8 cellular contexts compared by ENCODE assay signal in genomic region chr6:31702819-31703716, GRCh38. TPM values are rescaled to one million over a fixed set of nuclear protein-coding genes. Genes with fewer than 3 reads are reported as not detected.
A peak's percentile ranks its signal among the peaks of the same experiment; 100 is the strongest.
DNase-seq lines count a peak whose midpoint lies in the region; ATAC-seq and TF ChIP-seq lines count a peak whose summit lies in the region.

Gene ABHD16A, minus strand, starts transcription at chr6:31703324. Its CDS starts 43 bp downstream, at chr6:31703281.

- H3K4me1 Mint-ChIP-seq in type B pancreatic cell (ENCODE audit: unreplicated experiment): peaks cover 14% of the 10 kb centered on the region

- peak within 1 kb of the TSS; percentile 91 for H3K4me3 Mint-ChIP-seq in type B pancreatic cell

- H3K27me3 ChIP-seq in adrenal gland: no peaks in the 10 kb centered on the region
- H3K27me3 ChIP-seq in heart left ventricle: no peaks in the 10 kb centered on the region

- H3K27ac ChIP-seq in adrenal gland (peak within 1 kb of the TSS; percentile 90 to 99 (median 96)), heart left ventricle (peak within 1 kb of the TSS; percentile 90 to 100 (median 98))

- H3K4me3 ChIP-seq in adrenal gland: peak within 1 kb of the TSS; percentile 58 to 84 (median 80)
- peak within 1 kb of the TSS; percentile 58 to 99 (median 78) for H3K4me3 ChIP-seq in heart left ventricle

- peaks cover 4% of the 10 kb centered on the region for H3K36me3 Mint-ChIP-seq in type B pancreatic cell

- H3K9me3 ChIP-seq in adrenal gland (replicated peaks in 1 of 3) (no peaks in the 10 kb centered on the region), heart left ventricle (no peaks in the 10 kb centered on the region)

- H3K4me1 ChIP-seq in adrenal gland (replicated peaks in 1 of 2): peaks cover 8 to 25% of the 10 kb centered on the region in 2 donors
- H3K4me1 ChIP-seq in heart left ventricle: peaks cover 3 to 30% (median 21%) of the 10 kb centered on the region in 12 donors

- intact Hi-C loops in adrenal gland (cut with DNase I) (no loop called here), heart left ventricle (cut with DNase I) (loop anchor here in 4 of 10 donors (2.0 to 5.0 kb wide), 3 partner anchors 26 to 129 kb away; partner anchors contain the start of genes DDAH2 (in 2 of the 4) and CLIC1 (in 1 of the 4))

- peak within 1 kb of the TSS; percentile 97 for H3K27ac Mint-ChIP-seq in type B pancreatic cell

- peak; percentile 89 for TF ChIP-seq POLR2A in GM10847 (IDR thresholded peaks at IDR 0.05; ENCODE audit: extremely low read depth, insufficient read length)
- peak; percentile 91 for TF ChIP-seq POLR2A in adrenal gland (IDR thresholded peaks at IDR 0.05)
- TF ChIP-seq POLR2A in heart left ventricle (IDR thresholded peaks at IDR 0.05): peak; percentile 88 to 98

- WGBS in adrenal gland, 4 donors: 1% methylated on average over 42 to 54 of the region's 54 CpGs
- 1 to 2% (median 1%) methylated on average over 38 to 54 of the region's 54 CpGs for WGBS in heart left ventricle, 4 donors

- H3K27me3 Mint-ChIP-seq in type B pancreatic cell: no peaks in the 10 kb centered on the region

- no peaks in the 10 kb centered on the region for H3K9me3 Mint-ChIP-seq in type B pancreatic cell

- DNase-seq in NCI-H146 (lab: John Stamatoyannopoulos, UW) (peak; percentile 98), T-helper 1 cell (peak; percentile 91 to 99 (median 95)), adrenal gland (peak; percentile 98 to 100 (median 99)), heart left ventricle (peak; percentile 99 to 100 (median 99)), pons (ENCODE audit: low spot score) (peak; percentile 98), type B pancreatic cell (ENCODE audit: extremely low spot score, unreplicated experiment) (peak; percentile 98)

- TF ChIP-seq CTCF in adrenal gland (IDR thresholded peaks at IDR 0.05) (peak in 3 of 6 experiments; percentile 12 to 19 (median 18)), heart left ventricle (IDR thresholded peaks at IDR 0.05) (peak in 2 of 12 donors; percentile 14 to 20), type B pancreatic cell (conservative IDR thresholded peaks at IDR 0.05) (peak; percentile 32)

- ATAC-seq in HG02798 (IDR thresholded peaks at IDR 0.05; ENCODE audit: poor library complexity, unreplicated experiment): peak; percentile 93
- ATAC-seq in heart left ventricle: peak; percentile 96 to 99 (median 98)

- H3K36me3 ChIP-seq in adrenal gland (replicated peaks in 1 of 2) (peaks cover 0 to 15% of the 10 kb centered on the region in 2 donors), heart left ventricle (peaks cover 0 to 32% (median 25%) of the 10 kb centered on the region in 9 donors)

RNA-seq across cellular contexts. Expression of gene ABHD16A, which starts in this region (rescaled TPM):
- 10 to 100 TPM; 48.0 to 63.4 (median 53.7) TPM for total RNA-seq in adrenal gland
- polyA plus RNA-seq in adrenal gland: 10 to 100 TPM; 38.7 to 73.1 (median 62.9) TPM
- 10 to 100 TPM; 24.2 to 54.7 (median 27.4) TPM for total RNA-seq in heart left ventricle
- polyA plus RNA-seq in heart left ventricle: 10 to 100 TPM; 16.5 to 47.8 TPM
- total RNA-seq in type B pancreatic cell (ENCODE audit: low replicate concordance): 80.9 and 91.3 TPM in 2 replicates

Comparison
In these comparisons a context has a peak if more than half of its experiments do, and no peak if none do; other contexts are left out.
1. Peak in every context shown above with its lines: DNase-seq, ATAC-seq, H3K4me3 ChIP-seq and H3K27ac ChIP-seq.